8 cellular contexts compared by ENCODE assay signal in the genomic region with DNA sequence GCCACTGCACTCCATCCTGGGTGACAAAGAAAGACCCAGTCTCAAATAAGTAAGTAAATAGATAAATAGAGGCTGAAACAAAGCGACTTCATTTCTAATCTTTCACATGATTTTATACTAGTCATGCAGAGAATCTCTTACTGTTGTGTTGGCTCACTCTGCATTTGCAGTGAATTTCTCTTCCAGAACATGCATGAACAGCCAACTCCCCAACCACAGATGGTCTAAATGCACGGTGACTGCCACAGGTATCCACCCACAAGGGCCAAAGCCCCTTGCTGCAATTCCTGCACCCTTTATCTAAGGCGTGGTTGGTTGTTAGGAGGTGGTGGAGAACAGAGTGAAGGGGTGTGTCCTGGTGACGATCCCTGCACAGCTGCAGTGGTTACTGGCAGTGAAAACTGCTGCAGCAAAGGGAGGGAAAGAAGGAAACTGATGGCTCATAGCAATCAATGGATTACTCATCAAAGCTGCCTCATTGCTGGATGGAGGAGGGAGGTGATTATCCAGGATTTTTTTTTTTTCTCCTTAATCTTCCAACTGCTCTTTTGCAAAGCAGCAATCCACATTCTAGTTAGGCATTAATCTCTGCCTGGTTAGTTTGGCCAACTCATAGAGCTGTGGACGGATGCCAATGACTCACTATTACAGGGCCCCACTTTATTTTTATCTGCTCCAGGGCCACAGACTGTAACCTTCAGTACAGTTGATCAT. TPM values are rescaled to one million over a fixed set of nuclear protein-coding genes. Genes with fewer than 3 reads are reported as not detected.
A peak's percentile ranks its signal among the peaks of the same experiment; 100 is the strongest.
DNase-seq lines count a peak whose midpoint lies in the region; ATAC-seq and TF ChIP-seq lines count a peak whose summit lies in the region.

No MANE protein-coding gene starts in this region.

- H3K4me3 ChIP-seq in AG09309 (ENCODE audit: control insufficient read depth, low read depth, low read length) = 0 out of 2 replicates have a peak overlapping the region, but pooled peaks have one; percentile 3
- H3K4me3 ChIP-seq in fibroblast of the aortic adventitia (ENCODE audit: low read depth, low read length) = peak overlapping the region; percentile 45

- ATAC-seq in GM18520 (IDR thresholded peaks at IDR 0.05; ENCODE audit: unreplicated experiment) (peak; percentile 20), HG03060 (IDR thresholded peaks at IDR 0.05; ENCODE audit: low read depth, unreplicated experiment) (peak; percentile 24)

- TF ChIP-seq CTCF in AG09309 (IDR thresholded peaks at IDR 0.05; ENCODE audit: control insufficient read depth, insufficient read depth, low read depth, low read length, missing control alignments) (no peak), fibroblast of the aortic adventitia (IDR thresholded peaks at IDR 0.05; ENCODE audit: insufficient read depth, low read length) (no peak)

- peak; percentile 89 for DNase-seq in AG09309 (ENCODE audit: low read depth)
- DNase-seq in SW 1271 (lab: John Stamatoyannopoulos, UW) = peak; percentile 66 to 88
- peak; percentile 99 for DNase-seq in fibroblast of the aortic adventitia (ENCODE audit: low read depth)
- peak; percentile 61 for DNase-seq in putamen (ENCODE audit: low spot score)
- no peak for DNase-seq in SHP77 treated with DMSO at 0.1 percent for 48 hours (lab: John Stamatoyannopoulos, UW)
- no peak for DNase-seq in activated CD8-positive, alpha-beta memory T cell treated with anti-CD3 and anti-CD28 coated beads, Interleukin-2, amount 50 U/mL, for 48 hours

RNA-seq across cellular contexts. Expression of a gene that starts 50.6 kb away (rescaled TPM):
- 34.4 and 39.6 TPM in 2 replicates for total RNA-seq in fibroblast of the aortic adventitia (ENCODE audit: low replicate concordance)

Comparison
In these comparisons a context has a peak if more than half of its experiments do, and no peak if none do; other contexts are left out.
1. DNase-seq: peak in AG09309 (single experiment), SW 1271 (2 of 2), fibroblast of the aortic adventitia (single experiment) and putamen (single experiment); none in SHP77 treated with DMSO at 0.1 percent for 48 hours (single experiment) and activated CD8-positive, alpha-beta memory T cell treated with anti-CD3 and anti-CD28 coated beads, Interleukin-2, amount 50 U/mL, for 48 hours (single experiment).